In the genomic region with DNA sequence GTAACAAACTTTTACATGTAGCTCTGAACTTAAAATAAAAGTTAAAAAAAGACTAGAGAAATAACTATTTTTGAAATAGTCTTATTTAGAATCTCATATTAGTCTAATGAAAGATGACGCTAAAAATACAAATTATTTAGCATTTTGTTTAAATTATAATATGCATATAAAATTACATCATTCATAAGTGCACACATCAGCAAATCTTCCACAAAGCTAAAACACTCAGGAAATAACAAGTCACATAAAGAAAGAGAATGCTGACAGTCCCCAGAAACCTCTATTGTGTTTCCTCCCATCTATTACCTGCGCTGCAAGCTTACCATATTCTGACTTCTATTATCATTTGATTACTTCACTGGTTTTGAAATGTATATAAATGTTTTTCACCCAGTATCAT, we compare ENCODE assay signal across 8 cellular contexts.
"Had no signal": no experiment of that assay in that cellular context is flagged by ENCODE, and none has a peak within 500 bp of the region (broad histone marks: within the 10 kb centered on the region; RNA-seq: fewer than 3 reads in every experiment).

No MANE protein-coding gene starts in this region.

- FAIRE-seq: G401.6, GM12891, GM12892, GM18507, GM19239 had no signal

- H3K4me3 ChIP-seq: GM12878 had no signal

- ATAC-seq: GM12878 had no signal

- DNase-seq: GDM1, GF-D8 had no signal
